14 cellular contexts compared by ENCODE assay signal in the genomic region with DNA sequence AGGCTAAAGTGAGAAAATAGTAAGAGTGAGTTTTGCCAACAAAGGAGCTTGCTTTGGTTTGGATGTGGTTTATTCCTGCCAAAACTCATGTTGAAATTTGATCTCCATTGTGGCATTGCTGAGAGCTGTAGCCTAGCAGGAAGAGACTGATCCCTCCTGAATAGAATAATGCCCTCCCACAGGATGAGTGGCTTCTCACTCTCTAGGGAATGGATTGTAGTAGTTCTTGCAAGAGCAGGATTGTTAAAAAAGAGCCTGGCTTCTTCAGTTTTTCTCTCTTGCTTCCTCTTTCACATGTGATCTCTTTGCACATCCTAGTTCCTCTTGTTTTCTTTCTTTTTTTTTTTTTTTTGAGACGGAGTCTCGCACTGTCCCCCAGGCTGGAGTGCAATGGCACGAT. TPM values are rescaled to one million over a fixed set of nuclear protein-coding genes. Genes with fewer than 3 reads are reported as not detected.
DNase-seq lines count a peak whose midpoint lies in the region; ATAC-seq and TF ChIP-seq lines count a peak whose summit lies in the region.
"Had no signal": no experiment of that assay in that cellular context is flagged by ENCODE, and none has a peak within 500 bp of the region (broad histone marks: within the 10 kb centered on the region; RNA-seq: fewer than 3 reads in every experiment).

No MANE protein-coding gene starts in this region.

- no peak for TF ChIP-seq CTCF in AG10803 (conservative IDR thresholded peaks at IDR 0.05; ENCODE audit: low read length)
- TF ChIP-seq CTCF in IMR-90 (conservative IDR thresholded peaks at IDR 0.05; ENCODE audit: low read depth, low read length) = no peak
- TF ChIP-seq CTCF in osteocyte (IDR thresholded peaks at IDR 0.05) = no peak

- H4K5ac ChIP-seq in IMR-90 (ENCODE audit: low read depth, low read length) = no peak overlapping the region

- no peak overlapping the region for H2BK120ac ChIP-seq in IMR-90 (ENCODE audit: low read depth, low read length)

- WGBS in IMR-90 (ENCODE audit: extremely low coverage in 2 of 2, insufficient read length in 1 of 2), 2 experiments = 70% methylated on average over 2 of the region's 3 CpGs; no CpG with 5 or more reads in 1 of the 2 experiments

- H3K23ac ChIP-seq in IMR-90 (ENCODE audit: low read depth, low read length) = no peak overlapping the region

- H2AK9ac ChIP-seq in IMR-90 (replicated peaks; ENCODE audit: low read depth, low read length, poor library complexity) = no peak overlapping the region

- no peaks in the 10 kb centered on the region for H3K9me3 ChIP-seq in IMR-90 (ENCODE audit: control insufficient read depth, insufficient read depth, low read length)
- H3K9me3 ChIP-seq in NT2/D1 (ENCODE audit: insufficient read depth, low read length) = no peaks in the 10 kb centered on the region
- H3K9me3 ChIP-seq: esophagus muscularis mucosa had no signal

- H3K27ac Mint-ChIP-seq in osteocyte (ENCODE audit: unreplicated experiment) = no peak overlapping the region
- H3K27ac Mint-ChIP-seq: activated B cell treated with CpG ODN at 0.5 μM for 24 hours; activated naive CD8-positive, alpha-beta T cell; B cell; naive thymus-derived CD4-positive, alpha-beta T cell had no signal

- no peak overlapping the region for H3K56ac ChIP-seq in IMR-90 (ENCODE audit: extremely low read depth, insufficient read depth, low read length)

- no peak overlapping the region for H3K4me3 Mint-ChIP-seq in osteocyte (ENCODE audit: unreplicated experiment)
- H3K4me3 Mint-ChIP-seq: activated B cell treated with CpG ODN at 0.5 μM for 24 hours; activated naive CD8-positive, alpha-beta T cell; B cell; naive thymus-derived CD4-positive, alpha-beta T cell had no signal

- in situ Hi-C loops in IMR-90 (cut with MboI; ENCODE audit: low sequenced_read_pairs) = loop anchor here (10.0 kb wide), 1 partner anchor 622 kb away; no protein-coding TSS in a partner anchor

- no peak overlapping the region for H2AK5ac ChIP-seq in IMR-90 (ENCODE audit: low read depth, low read length)

- no peak overlapping the region for H2BK20ac ChIP-seq in IMR-90 (ENCODE audit: low read depth, low read length)

- no TSS peak for BruUV-seq in IMR-90 (replicated peaks; lab: Mats Ljungman, UMichigan)

- no peak overlapping the region for H3K14ac ChIP-seq in IMR-90 (replicated peaks; ENCODE audit: low read depth, low read length)

- ATAC-seq in IMR-90 (ENCODE audit: low read depth) (no peak), GM19023 (IDR thresholded peaks at IDR 0.05; ENCODE audit: unreplicated experiment) (no peak)
- ATAC-seq: naive thymus-derived CD4-positive, alpha-beta T cell had no signal

- H3K36me3 Mint-ChIP-seq in osteocyte (ENCODE audit: unreplicated experiment) = no peaks in the 10 kb centered on the region
- H3K36me3 Mint-ChIP-seq: activated naive CD8-positive, alpha-beta T cell; naive thymus-derived CD4-positive, alpha-beta T cell had no signal

- H2BK15ac ChIP-seq in IMR-90 (ENCODE audit: low read depth, low read length) = no peak overlapping the region

- H3K9me3 Mint-ChIP-seq in osteocyte (ENCODE audit: unreplicated experiment) = no peaks in the 10 kb centered on the region
- H3K9me3 Mint-ChIP-seq: activated B cell treated with CpG ODN at 0.5 μM for 24 hours had no signal

- H3K4me1 ChIP-seq in IMR-90 (ENCODE audit: control insufficient read depth, insufficient read depth, low read length) (no peaks in the 10 kb centered on the region), NT2/D1 (ENCODE audit: insufficient read depth, insufficient read length) (no peaks in the 10 kb centered on the region)
- H3K4me1 ChIP-seq: esophagus muscularis mucosa had no signal

- POLR2A ChIA-PET in IMR-90 (lab: Charles Lee; ENCODE audit: unreplicated experiment) = no interaction called here

- peaks cover 36% of the 10 kb centered on the region for H3K27me3 Mint-ChIP-seq in osteocyte (ENCODE audit: unreplicated experiment)

- H3K79me1 ChIP-seq in IMR-90 (ENCODE audit: low read depth in 1 of 2, low read length in 2 of 2) = no peaks in the 10 kb centered on the region

- H3K9ac ChIP-seq in IMR-90 (ENCODE audit: low read depth, low read length) (no peak overlapping the region), NT2/D1 (ENCODE audit: insufficient read length, low read depth) (no peak overlapping the region)

- TF ChIP-seq POLR2A in IMR-90 (IDR thresholded peaks at IDR 0.05; ENCODE audit: low read depth, low read length) = no peak

- H3K4me3 ChIP-seq in AG10803 (ENCODE audit: low read length) (no peak overlapping the region), IMR-90 (ENCODE audit: insufficient read depth, low read depth, low read length) (no peak overlapping the region), NT2/D1 (ENCODE audit: insufficient read length, low read depth) (no peak overlapping the region)
- H3K4me3 ChIP-seq: esophagus muscularis mucosa had no signal

- no peak overlapping the region for H4K8ac ChIP-seq in IMR-90 (ENCODE audit: low read depth in 2 of 2, low read length in 2 of 2)

- CTCF ChIA-PET in IMR-90 (lab: Yijun Ruan, JAX) = interaction anchor here (0.6 kb wide), 1 partner anchor 204 kb away, joined by 3 read pairs; no protein-coding TSS in a partner anchor

- intact Hi-C loops in IMR-90 (cut with micrococcal nuclease) = no loop called here

- no peak overlapping the region for H2AFZ ChIP-seq in IMR-90 (replicated peaks; ENCODE audit: low read length, poor library complexity)

- H3K4me2 ChIP-seq in IMR-90 (ENCODE audit: low read depth, low read length) = no peak overlapping the region

- H3K4me1 Mint-ChIP-seq in osteocyte (ENCODE audit: unreplicated experiment) = no peaks in the 10 kb centered on the region
- H3K4me1 Mint-ChIP-seq: naive thymus-derived CD4-positive, alpha-beta T cell had no signal

- no peaks in the 10 kb centered on the region for H4K20me1 ChIP-seq in IMR-90 (ENCODE audit: insufficient read depth, low read length)

- H3K36me3 ChIP-seq in IMR-90 (ENCODE audit: control insufficient read depth, insufficient read depth, low read length) = no peaks in the 10 kb centered on the region
- no peaks in the 10 kb centered on the region for H3K36me3 ChIP-seq in NT2/D1 (ENCODE audit: insufficient read depth, insufficient read length, low read length)
- H3K36me3 ChIP-seq: esophagus muscularis mucosa had no signal

- no peak overlapping the region for H3K27ac ChIP-seq in IMR-90 (ENCODE audit: insufficient read depth, low read length)
- H3K27ac ChIP-seq: esophagus muscularis mucosa had no signal

- TF ChIP-seq RAD21 in IMR-90 (IDR thresholded peaks at IDR 0.05; ENCODE audit: low read length) = no peak

- H3K18ac ChIP-seq in IMR-90 (ENCODE audit: low read depth, low read length) = no peak overlapping the region

- H3K27me3 ChIP-seq in IMR-90 (ENCODE audit: control insufficient read depth, insufficient read depth, low read length) = peaks cover 3% of the 10 kb centered on the region; the same call in 1 of the 2 replicates
- no peaks in the 10 kb centered on the region for H3K27me3 ChIP-seq in NT2/D1 (ENCODE audit: insufficient read depth, insufficient read length)
- H3K27me3 ChIP-seq: esophagus muscularis mucosa had no signal

- H3K4ac ChIP-seq in IMR-90 (ENCODE audit: low read depth, low read length) = no peak overlapping the region

- DNase-seq in AG10803 (ENCODE audit: low read depth) (peak; percentile 40), IMR-90 (peak; percentile 10), NT2/D1 (ENCODE audit: low read depth, low spot score) (peak; percentile 15), fibroblast of the conjunctiva (ENCODE audit: low read depth) (peak; percentile 20), osteocyte (ENCODE audit: extremely low spot score, unreplicated experiment) (no peak), putamen (ENCODE audit: low spot score) (no peak)
- DNase-seq in activated T-cell treated with anti-CD3 and anti-CD28 coated beads, Interleukin-2, amount 50 U/mL, for 1 hour = no peak
- DNase-seq: activated B cell treated with CpG ODN at 0.5 μM for 24 hours; naive thymus-derived CD4-positive, alpha-beta T cell; NCI-H226 had no signal

- no peak overlapping the region for H2BK5ac ChIP-seq in IMR-90 (ENCODE audit: low read depth, low read length, poor library complexity, severe bottlenecking)

- dilution Hi-C loops in IMR-90 (cut with HindIII; ENCODE audit: low sequenced_read_pairs, unreplicated experiment) = no loop called here

- H3K9me1 ChIP-seq in IMR-90 (ENCODE audit: insufficient read depth, low read length) = no peaks in the 10 kb centered on the region

- no peak overlapping the region for H4K91ac ChIP-seq in IMR-90 (ENCODE audit: insufficient read depth, low read depth, low read length)

TF ChIP-seq in IMR-90, 13 proteins besides CTCF, POLR2A, EP300 and RAD21:
- TF ChIP-seq FOS (IDR thresholded peaks at IDR 0.05; ENCODE audit: low read depth, low read length) (no peak), MXI1 (IDR thresholded peaks at IDR 0.05; ENCODE audit: borderline replicate concordance, low read depth, low read length) (no peak), RFX5 (IDR thresholded peaks at IDR 0.05; ENCODE audit: low read depth, low read length) (no peak), BHLHE40 (IDR thresholded peaks at IDR 0.05; ENCODE audit: low read depth, low read length) (no peak), CEBPB (IDR thresholded peaks at IDR 0.05; ENCODE audit: low read depth, low read length) (no peak), NFE2L2 (IDR thresholded peaks at IDR 0.05; ENCODE audit: low read depth, low read length) (no peak), MAFK (IDR thresholded peaks at IDR 0.05; ENCODE audit: low read depth, low read length) (no peak)

RNA-seq across cellular contexts. Expression of a gene that starts 34.4 kb away (rescaled TPM):
- total RNA-seq in IMR-90 (2012; rRNA removed) = 0.18 and 1.1 TPM in 2 replicates
- polyA plus RNA-seq in IMR-90 (2012; rRNA removed) = 0.31 and 0.77 TPM in 2 replicates
- polyA plus RNA-seq in IMR-90 (2012; cell fraction: cytosol; rRNA removed) = under 0.01 TPM in 1 of 2 replicates, not detected in the other
- 0.25 and 2.1 TPM in 2 replicates for polyA plus RNA-seq in IMR-90 (2012; cell fraction: nucleus; rRNA removed; ENCODE audit: low replicate concordance)
- 1.1 and 4.3 TPM in 2 replicates for total RNA-seq in osteocyte

Comparison
In these comparisons a context has a peak if more than half of its experiments do, and no peak if none do; other contexts are left out.
1. DNase-seq: peak in AG10803 (single experiment), IMR-90 (single experiment), NT2/D1 (single experiment) and fibroblast of the conjunctiva (single experiment); none in osteocyte (single experiment), putamen (single experiment) and activated T-cell treated with anti-CD3 and anti-CD28 coated beads, Interleukin-2, amount 50 U/mL, for 1 hour (single experiment).